8 cellular contexts compared by ENCODE assay signal in genomic region chr6:136784910-136785746, GRCh38. TPM values are rescaled to one million over a fixed set of nuclear protein-coding genes. Genes with fewer than 3 reads are reported as not detected.
DNase-seq lines count a peak whose midpoint lies in the region; ATAC-seq and TF ChIP-seq lines count a peak whose summit lies in the region.

No MANE protein-coding gene starts in this region.

- H3K4me3 ChIP-seq in Loucy (ENCODE audit: low read length, poor library complexity, severe bottlenecking) = peak overlapping the region; percentile 67
- H3K4me3 ChIP-seq in left lung = peak overlapping the region in 1 of 2 donors; percentile 44
- H3K4me3 ChIP-seq in suprapubic skin = no peak overlapping the region
- H3K4me3 ChIP-seq in MM.1S (ENCODE audit: low read length) = no peak overlapping the region

- no peak for TF ChIP-seq EP300 in suprapubic skin (IDR thresholded peaks at IDR 0.05)

- TF ChIP-seq POLR2A in suprapubic skin (IDR thresholded peaks at IDR 0.05) = no peak

- WGBS in suprapubic skin = 77% methylated on average over 10 of the region's 10 CpGs

- H3K9ac ChIP-seq in Loucy (ENCODE audit: low read depth, low read length, poor library complexity, severe bottlenecking) = peak overlapping the region; percentile 59
- no peak overlapping the region for H3K9ac ChIP-seq in MM.1S (ENCODE audit: low read length)

- no peaks in the 10 kb centered on the region for H3K79me2 ChIP-seq in Loucy (ENCODE audit: insufficient read depth, low read length)
- peaks cover 82% of the 10 kb centered on the region for H3K79me2 ChIP-seq in MM.1S (ENCODE audit: low read length)

- H3K27ac ChIP-seq in left lung (peak overlapping the region; percentile 40 to 99), suprapubic skin (peak overlapping the region; percentile 3), MM.1S (ENCODE audit: low read length) (no peak overlapping the region)

- H3K27me3 ChIP-seq in Loucy (ENCODE audit: insufficient read depth, low read length, poor library complexity, severe bottlenecking) (no peaks in the 10 kb centered on the region), left lung (no peaks in the 10 kb centered on the region), suprapubic skin (no peaks in the 10 kb centered on the region), MM.1S (replicated peaks; ENCODE audit: insufficient read depth, low read length) (no peaks in the 10 kb centered on the region)

- no peaks in the 10 kb centered on the region for H3K36me3 ChIP-seq in Loucy (ENCODE audit: insufficient read depth, low read length)
- H3K36me3 ChIP-seq in left lung = no peaks in the 10 kb centered on the region
- H3K36me3 ChIP-seq in suprapubic skin = no peaks in the 10 kb centered on the region
- H3K36me3 ChIP-seq in MM.1S (replicated peaks; ENCODE audit: insufficient read depth, low read length) = 0 out of 2 replicates have a peak, but pooled peaks cover 6% of the 10 kb centered on the region

- no peaks in the 10 kb centered on the region; the same call in 1 of the 2 replicates for H3F3A ChIP-seq in Loucy (ENCODE audit: low read depth)
- no peaks in the 10 kb centered on the region for H3F3A ChIP-seq in MM.1S (ENCODE audit: insufficient read depth, low read length)

- H4K20me1 ChIP-seq in Loucy (ENCODE audit: insufficient read depth, low read length, poor library complexity, severe bottlenecking) (no peaks in the 10 kb centered on the region), MM.1S (ENCODE audit: insufficient read depth, low read length) (no peaks in the 10 kb centered on the region; the same call in 1 of the 2 replicates)

- H3K4me2 ChIP-seq in Loucy (ENCODE audit: low read depth, low read length, poor library complexity, severe bottlenecking) (peak overlapping the region; percentile 72), MM.1S (ENCODE audit: low read depth, low read length) (no peak overlapping the region)

- H2AFZ ChIP-seq in Loucy (ENCODE audit: low read length) (peak overlapping the region; percentile 49), MM.1S (ENCODE audit: low read length) (no peak overlapping the region)

- TF ChIP-seq CTCF in Loucy (conservative IDR thresholded peaks at IDR 0.05; ENCODE audit: low read length) (no peak), left lung (IDR thresholded peaks at IDR 0.05) (no peak), suprapubic skin (IDR thresholded peaks at IDR 0.05) (no peak), MM.1S (IDR thresholded peaks at IDR 0.05; ENCODE audit: low read length) (no peak)

- no peaks in the 10 kb centered on the region for H3K9me3 ChIP-seq in Loucy (ENCODE audit: insufficient read depth, low read depth, low read length)
- no peaks in the 10 kb centered on the region for H3K9me3 ChIP-seq in left lung
- H3K9me3 ChIP-seq in suprapubic skin = no peaks in the 10 kb centered on the region
- H3K9me3 ChIP-seq in MM.1S (replicated peaks; ENCODE audit: insufficient read depth, low read length) = no peaks in the 10 kb centered on the region

- DNase-seq in activated effector memory CD4-positive, alpha-beta T cell treated with anti-CD3 and anti-CD28 coated beads, Interleukin-2, amount 50 U/mL, for 16 hours = peak; percentile 74
- DNase-seq in left lung (peak; percentile 83 to 87), suprapubic skin (ENCODE audit: low spot score in 2 of 2) (no peak), MM.1S (no peak), NCI-H345 treated with DMSO at 0.1 percent for 48 hours (lab: John Stamatoyannopoulos, UW; ENCODE audit: unreplicated experiment) (no peak)

- no peaks in the 10 kb centered on the region for H3K9me2 ChIP-seq in Loucy (replicated peaks; ENCODE audit: low read depth, low read length)
- no peaks in the 10 kb centered on the region for H3K9me2 ChIP-seq in MM.1S (replicated peaks; ENCODE audit: insufficient read depth, low read length)

- ATAC-seq in GM18907 (IDR thresholded peaks at IDR 0.05; ENCODE audit: unreplicated experiment) (peak; percentile 46), left lung (peak; percentile 60), GM19035 (IDR thresholded peaks at IDR 0.05; ENCODE audit: unreplicated experiment) (no peak)

- intact Hi-C loops in left lung (cut with DNase I) = no loop called here

- H3K4me1 ChIP-seq in Loucy (ENCODE audit: insufficient read depth, low read length, poor library complexity, severe bottlenecking) (peaks cover 40% of the 10 kb centered on the region), left lung (peaks cover 6 to 99% of the 10 kb centered on the region in 2 donors), suprapubic skin (peaks cover 59% of the 10 kb centered on the region), MM.1S (ENCODE audit: low read length) (peaks cover 41% of the 10 kb centered on the region)

RNA-seq across cellular contexts. Expression of gene MAP3K5, which starts 7.1 kb away (rescaled TPM):
- 10 to 100 TPM; 20.9 to 27.7 TPM for total RNA-seq in left lung
- 10 to 100 TPM; 19.4 to 36.1 (median 21.1) TPM for total RNA-seq in suprapubic skin

RNA-seq across cellular contexts. Expression of gene PEX7, which starts 37.3 kb away (rescaled TPM):
- 1 to 10 TPM; 6.8 to 8.2 TPM for total RNA-seq in left lung
- total RNA-seq in suprapubic skin = 10 to 100 TPM in 2 of 4 donors, 1 to 10 TPM in 2; 4.3 to 21.2 (median 12.4) TPM

Comparison
In these comparisons a context has a peak if more than half of its experiments do, and no peak if none do; other contexts are left out.
1. DNase-seq: peak in activated effector memory CD4-positive, alpha-beta T cell treated with anti-CD3 and anti-CD28 coated beads, Interleukin-2, amount 50 U/mL, for 16 hours (single experiment) and left lung (2 of 2); none in suprapubic skin (0 of 2), MM.1S (single experiment) and NCI-H345 treated with DMSO at 0.1 percent for 48 hours (single experiment).